In genomic region chr6:57257911-57258541, GRCh38 we compare ENCODE assay signal across 12 cellular contexts. TPM values are rescaled to one million over a fixed set of nuclear protein-coding genes. Genes with fewer than 3 reads are reported as not detected.
DNase-seq lines count a peak whose midpoint lies in the region; ATAC-seq and TF ChIP-seq lines count a peak whose summit lies in the region.
"Had no signal": no experiment of that assay in that cellular context is flagged by ENCODE, and none has a peak within 500 bp of the region (broad histone marks: within the 10 kb centered on the region; RNA-seq: fewer than 3 reads in every experiment).

No MANE protein-coding gene starts in this region.

- no peaks in the 10 kb centered on the region for H3K9me3 ChIP-seq in ascending aorta
- no peaks in the 10 kb centered on the region for H3K9me3 ChIP-seq in right atrium auricular region
- no peaks in the 10 kb centered on the region for H3K9me3 ChIP-seq in gastrocnemius medialis

- H3K4me1 ChIP-seq in ascending aorta (peaks cover 11 to 43% of the 10 kb centered on the region in 2 donors), right atrium auricular region (peaks cover 0 to 12% of the 10 kb centered on the region in 2 donors), gastrocnemius medialis (peaks cover 10 to 24% of the 10 kb centered on the region in 2 donors)

- peak; percentile 92 for DNase-seq in AG10803 (ENCODE audit: low read depth)
- DNase-seq in ascending aorta (ENCODE audit: low spot score in 2 of 2), result no peak
- no peak for DNase-seq in right atrium auricular region (ENCODE audit: low spot score)
- no peak for DNase-seq in gastrocnemius medialis
- no peak for DNase-seq in RPMI8226
- no peak for DNase-seq in glomerular visceral epithelial cell (ENCODE audit: extremely low spot score)
- DNase-seq in NCI-H446 (lab: John Stamatoyannopoulos, UW), result no peak
- DNase-seq in omental fat pad (ENCODE audit: low spot score), result no peak
- DNase-seq: activated CD4-positive, alpha-beta T cell treated with anti-CD3 and anti-CD28 coated beads for 4 hours; AML-193; stimulated activated CD4-positive, alpha-beta T cell treated with anti-CD3 and anti-CD28 coated beads, Interleukin-15, amount 100 ng/mL, for 24 hours had no signal

- TF ChIP-seq CTCF in AG10803 (conservative IDR thresholded peaks at IDR 0.05; ENCODE audit: low read length), result no peak
- no peak for TF ChIP-seq CTCF in ascending aorta (IDR thresholded peaks at IDR 0.05)
- no peak for TF ChIP-seq CTCF in right atrium auricular region (IDR thresholded peaks at IDR 0.05)
- no peak for TF ChIP-seq CTCF in gastrocnemius medialis (IDR thresholded peaks at IDR 0.05 in 4 of 5, conservative IDR thresholded peaks at IDR 0.05 in 1 of 5)
- no peak for TF ChIP-seq CTCF in omental fat pad (IDR thresholded peaks at IDR 0.05)

- TF ChIP-seq POLR2A in gastrocnemius medialis (IDR thresholded peaks at IDR 0.05), result peak in 1 of 2 donors; percentile 25

- H3K4me3 ChIP-seq in AG10803 (ENCODE audit: low read length), result peak overlapping the region; percentile 41
- peak overlapping the region in 1 of 2 donors; percentile 51 for H3K4me3 ChIP-seq in ascending aorta
- peak overlapping the region in 1 of 2 donors; percentile 9 for H3K4me3 ChIP-seq in right atrium auricular region
- peak overlapping the region; percentile 15 to 27 (median 24) for H3K4me3 ChIP-seq in gastrocnemius medialis
- H3K4me3 ChIP-seq: lung had no signal

- peak; percentile 13 to 43 for ATAC-seq in gastrocnemius medialis
- no peak for ATAC-seq in omental fat pad (ENCODE audit: low FRiP score)

- H3K27me3 ChIP-seq in ascending aorta (no peaks in the 10 kb centered on the region), right atrium auricular region (no peaks in the 10 kb centered on the region), gastrocnemius medialis (no peaks in the 10 kb centered on the region)

- H3K27ac ChIP-seq in ascending aorta (peak overlapping the region; percentile 89 to 95), right atrium auricular region (peak overlapping the region; percentile 65 to 68), gastrocnemius medialis (peak overlapping the region; percentile 42 to 72 (median 62))

- in situ Hi-C loops in gastrocnemius medialis (cut with MboI; ENCODE audit: low sequenced_read_pairs in 4 of 4), result no loop called here

- H3K36me3 ChIP-seq in ascending aorta, result no peaks in the 10 kb centered on the region
- no peaks in the 10 kb centered on the region for H3K36me3 ChIP-seq in right atrium auricular region
- H3K36me3 ChIP-seq in gastrocnemius medialis, result no peaks in the 10 kb centered on the region

- intact Hi-C loops in ascending aorta (cut with DNase I) (loop anchor here (2.0 to 10.0 kb wide), 2 partner anchors 15 to 883 kb away; no protein-coding TSS in a partner anchor), gastrocnemius medialis (cut with DNase I; ENCODE audit: low total_unique reads) (no loop called here)

RNA-seq across cellular contexts. Expression of gene RAB23, which starts 35.9 kb away (rescaled TPM):
- total RNA-seq in ascending aorta (19.9 TPM), right atrium auricular region (1 to 10 TPM; 8.6 to 10.0 TPM), gastrocnemius medialis (10 to 100 TPM in 3 of 4 donors, 1 to 10 TPM in 1; 8.7 to 18.5 (median 11.6) TPM), omental fat pad (10 to 100 TPM in 1 of 4 donors, 1 to 10 TPM in 3; 3.0 to 10.6 (median 7.5) TPM)

RNA-seq across cellular contexts. Expression of gene PRIM2, which starts 59.4 kb away (rescaled TPM):
- total RNA-seq in ascending aorta (0.85 TPM), right atrium auricular region (1 to 10 TPM; 2.8 to 4.3 TPM), gastrocnemius medialis (1 to 10 TPM; 1.9 to 4.8 (median 3.8) TPM), omental fat pad (10 to 100 TPM in 1 of 4 donors, 1 to 10 TPM in 3; 5.6 to 19.5 (median 6.9) TPM)
